15 cellular contexts compared by ENCODE assay signal in genomic region chr1:38285807-38286530, GRCh38.
"Had no signal": no experiment of that assay in that cellular context is flagged by ENCODE, and none has a peak within 500 bp of the region (broad histone marks: within the 10 kb centered on the region; RNA-seq: fewer than 3 reads in every experiment).

No MANE protein-coding gene starts in this region.

- H3K4me1 ChIP-seq: lower lobe of right lung, transverse colon had no signal

- ATAC-seq: activated T-cell treated with anti-CD3 and anti-CD28 coated beads, Interleukin-2, amount 50 U/mL, for 72 hours; lower lobe of right lung; naive thymus-derived CD8-positive, alpha-beta T cell; stimulated activated memory B cell treated with anti-CD40 and anti-IgM and Interleukin-4, amounts not matched to agents 10 μg/mL and 1 μg/mL and 100 μg/mL, for 72 hours had no signal

- H3K9me3 ChIP-seq: lower lobe of right lung, right lobe of liver, transverse colon had no signal

- FAIRE-seq: endothelial cell of umbilical vein had no signal

- H3K27ac ChIP-seq: lower lobe of right lung, right lobe of liver, transverse colon had no signal

- H3K36me3 ChIP-seq: lower lobe of right lung, right lobe of liver, transverse colon had no signal

- H3K4me3 ChIP-seq: lower lobe of right lung, right lobe of liver, transverse colon had no signal

- DNase-seq: activated CD4-positive, alpha-beta memory T cell treated with anti-CD3 and anti-CD28 coated beads for 36 hours; activated gamma-delta T cell treated with Interleukin-2 at 50 U/mL for 16 hours; activated naive CD8-positive, alpha-beta T cell treated with anti-CD3 and anti-CD28 coated beads for 36 hours; activated T-cell treated with anti-CD3 and anti-CD28 coated beads, Interleukin-2, amount 50 U/mL, for 72 hours; cerebellar nuclear complex; foreskin melanocyte; immature natural killer cell; lower lobe of right lung; naive thymus-derived CD8-positive, alpha-beta T cell; nucleus accumbens; T-helper 9 cell; transverse colon had no signal

- H3K27me3 ChIP-seq: right lobe of liver, transverse colon had no signal
